Comparison of ENCODE assay signal across 23 cellular contexts in genomic region chr13:30526612-30527217, GRCh38.
DNase-seq lines count a peak whose midpoint lies in the region; ATAC-seq, FAIRE-seq and TF ChIP-seq lines count a peak whose summit lies in the region.
"Had no signal": no experiment of that assay in that cellular context is flagged by ENCODE, and none has a peak within 500 bp of the region (broad histone marks: within the 10 kb centered on the region; RNA-seq: fewer than 3 reads in every experiment).

No MANE protein-coding gene starts in this region.

- ATAC-seq in right cardiac atrium: no peak
- no peak for ATAC-seq in Right ventricle myocardium superior (ENCODE audit: poor library complexity)
- ATAC-seq: activated CD8-positive, alpha-beta T cell treated with anti-CD3 and anti-CD28 coated beads, Interleukin-2, amount 10 ng/mL, durations not matched to agents 7 days and 5 days; activated T-cell treated with anti-CD3 and anti-CD28 coated beads, Interleukin-2, amount 50 U/mL, for 4 hours; body of pancreas; naive thymus-derived CD4-positive, alpha-beta T cell had no signal

- no peak overlapping the region for H3K9ac ChIP-seq in kidney (ENCODE audit: low read length in 2 of 2)
- H3K9ac ChIP-seq: BLaER1 treated with 17β-estradiol and CSF1 and Interleukin-3, amounts not matched to agents 10 nM and 100 nM had no signal

- intact Hi-C loops in right cardiac atrium (cut with DNase I): no loop called here
- intact Hi-C loops in Right ventricle myocardium superior (cut with DNase I): no loop called here
- intact Hi-C loops in kidney (cut with DNase I): no loop called here
- intact Hi-C loops in uterus (cut with DNase I; ENCODE audit: low total_unique reads): no loop called here
- intact Hi-C loops in prostate gland (cut with DNase I): no loop called here

- DNase-seq in right cardiac atrium (peak in 2 of 3 donors; percentile 15 to 26), Right ventricle myocardium superior (no peak), ecto neural progenitor cell (ENCODE audit: low spot score) (peak; percentile 58), kidney (peak; percentile 73), uterus (peak; percentile 33 to 39), prostate gland (ENCODE audit: low spot score) (no peak), globus pallidus (ENCODE audit: low spot score) (no peak)
- DNase-seq in activated CD8-positive, alpha-beta memory T cell treated with anti-CD3 and anti-CD28 coated beads for 24 hours: no peak
- DNase-seq: activated CD8-positive, alpha-beta T cell treated with anti-CD3 and anti-CD28 coated beads, Interleukin-2, amount 10 ng/mL, durations not matched to agents 7 days and 5 days; activated T-cell treated with anti-CD3 and anti-CD28 coated beads, Interleukin-2, amount 50 U/mL, for 4 hours; dorsolateral prefrontal cortex; GF-D8; naive thymus-derived CD4-positive, alpha-beta T cell; NCI-H1417 treated with DMSO at 0.1 percent for 48 hours; NCI-H69; SHP77 had no signal

- FAIRE-seq in kidney (lab: Jason Lieb, UNC): no peak
- FAIRE-seq: A204.1, H54, keratinocyte, urothelium cell line had no signal

- H3K27ac ChIP-seq in right cardiac atrium (ENCODE audit: low read length): no peak overlapping the region
- H3K27ac ChIP-seq in kidney (ENCODE audit: low read depth in 2 of 2, low read length in 2 of 2): no peak overlapping the region
- H3K27ac ChIP-seq in uterus: no peak overlapping the region
- H3K27ac ChIP-seq in prostate gland: no peak overlapping the region
- H3K27ac ChIP-seq: BLaER1 treated with 17β-estradiol and CSF1 and Interleukin-3, amounts not matched to agents 10 nM and 100 nM; body of pancreas; dorsolateral prefrontal cortex; heart left ventricle had no signal

- no peaks in the 10 kb centered on the region for H3K36me3 ChIP-seq in kidney (ENCODE audit: control insufficient read depth in 1 of 2, insufficient read depth in 2 of 2, low read length in 2 of 2)
- no peaks in the 10 kb centered on the region for H3K36me3 ChIP-seq in uterus
- H3K36me3 ChIP-seq in prostate gland: no peaks in the 10 kb centered on the region
- H3K36me3 ChIP-seq: BLaER1 treated with 17β-estradiol and CSF1 and Interleukin-3, amounts not matched to agents 10 nM and 100 nM; heart left ventricle had no signal

- H3K27me3 ChIP-seq in right cardiac atrium (ENCODE audit: control insufficient read depth, insufficient read depth): no peaks in the 10 kb centered on the region
- H3K27me3 ChIP-seq in uterus: no peaks in the 10 kb centered on the region
- H3K27me3 ChIP-seq in prostate gland (replicated peaks; ENCODE audit: insufficient read depth): no peaks in the 10 kb centered on the region
- H3K27me3 ChIP-seq: BLaER1 treated with 17β-estradiol and CSF1 and Interleukin-3, amounts not matched to agents 10 nM and 100 nM; body of pancreas; dorsolateral prefrontal cortex; heart left ventricle had no signal

- H3K4me3 ChIP-seq in right cardiac atrium (ENCODE audit: low read length) (no peak overlapping the region), kidney (ENCODE audit: low read length in 2 of 2) (no peak overlapping the region), uterus (no peak overlapping the region), prostate gland (no peak overlapping the region)
- H3K4me3 ChIP-seq: BLaER1 treated with 17β-estradiol and CSF1 and Interleukin-3, amounts not matched to agents 10 nM and 100 nM; body of pancreas; dorsolateral prefrontal cortex; heart left ventricle had no signal

- H3K4me1 ChIP-seq in right cardiac atrium (ENCODE audit: control insufficient read depth, insufficient read depth, low read length) (no peaks in the 10 kb centered on the region), kidney (ENCODE audit: control insufficient read depth in 1 of 2, insufficient read depth in 1 of 2, low read depth in 1 of 2, low read length in 2 of 2) (no peaks in the 10 kb centered on the region), uterus (peaks cover 0 to 3% of the 10 kb centered on the region in 2 donors), prostate gland (replicated peaks) (no peaks in the 10 kb centered on the region)
- H3K4me1 ChIP-seq: BLaER1 treated with 17β-estradiol and CSF1 and Interleukin-3, amounts not matched to agents 10 nM and 100 nM; body of pancreas; heart left ventricle had no signal

- H3K9me3 ChIP-seq in right cardiac atrium (ENCODE audit: control insufficient read depth, low read length): no peaks in the 10 kb centered on the region
- H3K9me3 ChIP-seq in kidney (ENCODE audit: control insufficient read depth in 1 of 2, low read length in 2 of 2): no peaks in the 10 kb centered on the region
- no peaks in the 10 kb centered on the region for H3K9me3 ChIP-seq in uterus
- H3K9me3 ChIP-seq in prostate gland: no peaks in the 10 kb centered on the region
- H3K9me3 ChIP-seq: body of pancreas, heart left ventricle had no signal

- TF ChIP-seq POLR2A in uterus (IDR thresholded peaks at IDR 0.05) (no peak), prostate gland (IDR thresholded peaks at IDR 0.05) (no peak)

- 68% methylated on average over 16 of the region's 16 CpGs for WGBS in right cardiac atrium
- 57% methylated on average over 16 of the region's 16 CpGs for WGBS in prostate gland

- TF ChIP-seq CTCF in kidney (IDR thresholded peaks at IDR 0.05; ENCODE audit: borderline replicate concordance, extremely low read depth, insufficient read depth) (no peak), uterus (IDR thresholded peaks at IDR 0.05) (no peak), prostate gland (IDR thresholded peaks at IDR 0.05) (no peak)

Comparison
In these comparisons a context has a peak if more than half of its experiments do, and no peak if none do; other contexts are left out.
1. DNase-seq: peak in right cardiac atrium (2 of 3), ecto neural progenitor cell (single experiment), kidney (single experiment) and uterus (2 of 2); none in Right ventricle myocardium superior (single experiment), prostate gland (single experiment), activated CD8-positive, alpha-beta memory T cell treated with anti-CD3 and anti-CD28 coated beads for 24 hours (single experiment) and globus pallidus (single experiment).